28 cellular contexts compared by ENCODE assay signal in genomic region chr3:193730498-193730897, GRCh38.
"Had no signal": no experiment of that assay in that cellular context is flagged by ENCODE, and none has a peak within 500 bp of the region (broad histone marks: within the 10 kb centered on the region; RNA-seq: fewer than 3 reads in every experiment).

No MANE protein-coding gene starts in this region.

- H3K79me2 ChIP-seq: parathyroid adenoma had no signal

- H3K4me3 Mint-ChIP-seq: activated T-cell treated with anti-CD3 and anti-CD28 coated beads, Interleukin-2, amount 50 U/mL, for 72 hours; central memory CD8-positive, alpha-beta T cell; dendritic cell treated with granulocyte-macrophage colony-stimulating factor and Interleukin-4, amounts not matched to agents 40 ng/mL and 50 ng/mL, for 4 days; mesothelial cell of epicardium; naive B cell; nephron progenitor cell; stimulated activated memory B cell treated with anti-CD40 and anti-IgM and Interleukin-4, amounts not matched to agents 10 μg/mL and 1 μg/mL and 100 μg/mL, for 72 hours; stimulated activated naive CD8-positive, alpha-beta T cell treated with anti-CD3 and anti-CD28 coated beads, Interleukin-15, amount 100 ng/mL, for 72 hours had no signal

- H3K9me3 ChIP-seq: psoas muscle, right atrium auricular region, thyroid gland, upper lobe of right lung had no signal

- H3K4me2 ChIP-seq: smooth muscle cell had no signal

- H3K27ac Mint-ChIP-seq: activated naive CD4-positive, alpha-beta T cell treated with anti-CD3 and anti-CD28 coated beads, Interleukin-2, amount 50 U/mL, for 72 hours; activated T-cell treated with anti-CD3 and anti-CD28 coated beads, Interleukin-2, amount 50 U/mL, for 72 hours; dendritic cell treated with granulocyte-macrophage colony-stimulating factor and Interleukin-4, amounts not matched to agents 40 ng/mL and 50 ng/mL, for 4 days; mesothelial cell of epicardium; nephron progenitor cell; stimulated activated memory B cell treated with anti-CD40 and anti-IgM and Interleukin-4, amounts not matched to agents 10 μg/mL and 1 μg/mL and 100 μg/mL, for 72 hours; stimulated activated naive CD8-positive, alpha-beta T cell treated with anti-CD3 and anti-CD28 coated beads, Interleukin-15, amount 100 ng/mL, for 72 hours had no signal

- H2AFZ ChIP-seq: parathyroid adenoma had no signal

- H3K27me3 Mint-ChIP-seq: dendritic cell treated with granulocyte-macrophage colony-stimulating factor and Interleukin-4, amounts not matched to agents 40 ng/mL and 50 ng/mL, for 4 days; stimulated activated memory B cell treated with anti-CD40 and anti-IgM and Interleukin-4, amounts not matched to agents 10 μg/mL and 1 μg/mL and 100 μg/mL, for 72 hours; stimulated activated naive CD8-positive, alpha-beta T cell treated with anti-CD3 and anti-CD28 coated beads, Interleukin-15, amount 100 ng/mL, for 72 hours had no signal

- DNase-seq: activated CD4-positive, alpha-beta T cell treated with anti-CD3 and anti-CD28 coated beads for 4 hours; activated CD4-positive, alpha-beta T cell treated with anti-CD3 and anti-CD28 coated beads, Interleukin-2, amount 50 U/mL, for 4 hours; activated naive CD4-positive, alpha-beta T cell; activated T-cell treated with anti-CD3 and anti-CD28 coated beads for 4 hours; activated T-cell treated with anti-CD3 and anti-CD28 coated beads, Interleukin-2, amount 50 U/mL, for 72 hours; effector CD4-positive, alpha-beta T cell; left cardiac atrium; mammary epithelial cell; naive B cell; nephron progenitor cell; nucleus accumbens; psoas muscle; stimulated activated CD4-positive, alpha-beta T cell treated with anti-CD3 and anti-CD28 coated beads, Interleukin-1b, Interleukin-23, amount 100 ng/mL, for 48 hours; stimulated activated CD4-positive, alpha-beta T cell treated with anti-CD3 and anti-CD28 coated beads, Interleukin-4, amount 100 ng/mL, for 4 hours; stimulated activated CD8-positive, alpha-beta memory T cell treated with anti-CD3 and anti-CD28 coated beads, Interleukin-4, amount 100 ng/mL, for 48 hours; stimulated activated naive CD8-positive, alpha-beta T cell treated with anti-CD3 and anti-CD28 coated beads, Interleukin-15, amount 100 ng/mL, for 72 hours; substantia nigra; thyroid gland; upper lobe of right lung had no signal

- H3K36me3 Mint-ChIP-seq: activated naive CD4-positive, alpha-beta T cell treated with anti-CD3 and anti-CD28 coated beads, Interleukin-2, amount 50 U/mL, for 72 hours; mesothelial cell of epicardium; naive B cell; stimulated activated memory B cell treated with anti-CD40 and anti-IgM and Interleukin-4, amounts not matched to agents 10 μg/mL and 1 μg/mL and 100 μg/mL, for 72 hours had no signal

- H3K9me3 Mint-ChIP-seq: activated naive CD4-positive, alpha-beta T cell treated with anti-CD3 and anti-CD28 coated beads, Interleukin-2, amount 50 U/mL, for 72 hours; activated T-cell treated with anti-CD3 and anti-CD28 coated beads, Interleukin-2, amount 50 U/mL, for 72 hours; central memory CD8-positive, alpha-beta T cell; dendritic cell treated with granulocyte-macrophage colony-stimulating factor and Interleukin-4, amounts not matched to agents 40 ng/mL and 50 ng/mL, for 4 days; mesothelial cell of epicardium; naive B cell; nephron progenitor cell; stimulated activated memory B cell treated with anti-CD40 and anti-IgM and Interleukin-4, amounts not matched to agents 10 μg/mL and 1 μg/mL and 100 μg/mL, for 72 hours; stimulated activated naive CD8-positive, alpha-beta T cell treated with anti-CD3 and anti-CD28 coated beads, Interleukin-15, amount 100 ng/mL, for 72 hours had no signal

- H3K4me1 Mint-ChIP-seq: central memory CD8-positive, alpha-beta T cell; mesothelial cell of epicardium; stimulated activated naive CD8-positive, alpha-beta T cell treated with anti-CD3 and anti-CD28 coated beads, Interleukin-15, amount 100 ng/mL, for 72 hours had no signal

- H3K27me3 ChIP-seq: right atrium auricular region, thyroid gland, upper lobe of right lung had no signal

- H3K4me1 ChIP-seq: parathyroid adenoma, psoas muscle, right atrium auricular region, thyroid gland, upper lobe of right lung had no signal

- H3K27ac ChIP-seq: epithelial cell of prostate, parathyroid adenoma, psoas muscle, right atrium auricular region, thyroid gland, upper lobe of right lung had no signal

- H3K36me3 ChIP-seq: right atrium auricular region, thyroid gland, upper lobe of right lung had no signal

- H3K4me3 ChIP-seq: psoas muscle, right atrium auricular region, smooth muscle cell, thyroid gland, upper lobe of right lung had no signal

- H3K9ac ChIP-seq: parathyroid adenoma had no signal
